In genomic region chr1:111605553-111605952, GRCh38 we compare ENCODE assay signal across 10 cellular contexts. TPM values are rescaled to one million over a fixed set of nuclear protein-coding genes. Genes with fewer than 3 reads are reported as not detected.
DNase-seq lines count a peak whose midpoint lies in the region; ATAC-seq and TF ChIP-seq lines count a peak whose summit lies in the region.
"Had no signal": no experiment of that assay in that cellular context is flagged by ENCODE, and none has a peak within 500 bp of the region (broad histone marks: within the 10 kb centered on the region; RNA-seq: fewer than 3 reads in every experiment).

No MANE protein-coding gene starts in this region.

- H3K9me3 ChIP-seq in thymus (ENCODE audit: control insufficient read depth), result no peaks in the 10 kb centered on the region
- H3K9me3 ChIP-seq in A673 (ENCODE audit: low read depth, low read length, poor library complexity, severe bottlenecking), result no peaks in the 10 kb centered on the region
- H3K9me3 ChIP-seq: BE2C had no signal

- H3K4me3 ChIP-seq in thymus (ENCODE audit: low read length) (no peak overlapping the region), A673 (ENCODE audit: low read depth, low read length, poor library complexity, severe bottlenecking) (no peak overlapping the region)
- H3K4me3 ChIP-seq: dorsolateral prefrontal cortex had no signal

- TF ChIP-seq CTCF in A673 (conservative IDR thresholded peaks at IDR 0.05; ENCODE audit: low read depth, low read length), result no peak

- H3K36me3 ChIP-seq in thymus (ENCODE audit: control insufficient read depth, insufficient read depth) (no peaks in the 10 kb centered on the region), A673 (ENCODE audit: insufficient read depth, low read length, poor library complexity, severe bottlenecking) (no peaks in the 10 kb centered on the region)
- H3K36me3 ChIP-seq: BE2C had no signal

- BruUV-seq in A673 (replicated peaks; lab: Mats Ljungman, UMichigan), result no TSS peak

- intact Hi-C loops in activated T-helper 1 cell treated with anti-CD3 and anti-CD28 coated beads, Interleukin-12 subunit alpha, Interleukin-12 subunit beta, Interleukin-2, Interleukin-4 antibody, amounts not matched to agents 30 ng/mL and 10 ng/mL and 1 ng/mL, durations not matched to agents 14 hours and 24 hours and 36 hours (cut with micrococcal nuclease), result no loop called here
- intact Hi-C loops in A673 (cut with micrococcal nuclease; ENCODE audit: unreplicated experiment), result no loop called here

- H3K36me3 Mint-ChIP-seq in activated T-cell treated with anti-CD3 and anti-CD28 coated beads, Interleukin-2, amount 50 U/mL, for 72 hours (ENCODE audit: insufficient read depth in 2 of 2), result peaks cover 2% of the 10 kb centered on the region in 2 donors
- H3K36me3 Mint-ChIP-seq in activated T-helper 1 cell treated with anti-CD3 and anti-CD28 coated beads, Interleukin-12 subunit alpha, Interleukin-12 subunit beta, Interleukin-2, Interleukin-4 antibody, amounts not matched to agents 30 ng/mL and 10 ng/mL and 1 ng/mL, durations not matched to agents 14 hours and 24 hours and 36 hours (ENCODE audit: low read depth), result peaks cover 31% of the 10 kb centered on the region
- no peaks in the 10 kb centered on the region for H3K36me3 Mint-ChIP-seq in immature natural killer cell

- H3K27ac Mint-ChIP-seq in activated T-cell treated with anti-CD3 and anti-CD28 coated beads, Interleukin-2, amount 50 U/mL, for 72 hours, result peak overlapping the region; percentile 90
- H3K27ac Mint-ChIP-seq in activated T-helper 1 cell treated with anti-CD3 and anti-CD28 coated beads, Interleukin-12 subunit alpha, Interleukin-12 subunit beta, Interleukin-2, Interleukin-4 antibody, amounts not matched to agents 30 ng/mL and 10 ng/mL and 1 ng/mL, durations not matched to agents 14 hours and 24 hours and 36 hours, result peak overlapping the region; percentile 80
- peak overlapping the region in 5 of 6 donors; percentile 58 to 96 (median 84) for H3K27ac Mint-ChIP-seq in immature natural killer cell

- peaks cover 61% of the 10 kb centered on the region for H3K4me1 Mint-ChIP-seq in activated T-cell treated with anti-CD3 and anti-CD28 coated beads, Interleukin-2, amount 50 U/mL, for 72 hours (ENCODE audit: low read depth)
- peaks cover 69% of the 10 kb centered on the region for H3K4me1 Mint-ChIP-seq in activated T-helper 1 cell treated with anti-CD3 and anti-CD28 coated beads, Interleukin-12 subunit alpha, Interleukin-12 subunit beta, Interleukin-2, Interleukin-4 antibody, amounts not matched to agents 30 ng/mL and 10 ng/mL and 1 ng/mL, durations not matched to agents 14 hours and 24 hours and 36 hours (ENCODE audit: low read depth)
- peaks cover 44 to 61% of the 10 kb centered on the region in 2 donors for H3K4me1 Mint-ChIP-seq in immature natural killer cell

- H3K4me1 ChIP-seq in thymus (ENCODE audit: control insufficient read depth, insufficient read depth, low read length) (peaks cover 5% of the 10 kb centered on the region), A673 (ENCODE audit: insufficient read depth, low read length, poor library complexity, severe bottlenecking) (no peaks in the 10 kb centered on the region)
- H3K4me1 ChIP-seq: BE2C had no signal

- H3K9me3 Mint-ChIP-seq in activated T-cell treated with anti-CD3 and anti-CD28 coated beads, Interleukin-2, amount 50 U/mL, for 72 hours, result no peaks in the 10 kb centered on the region
- no peaks in the 10 kb centered on the region for H3K9me3 Mint-ChIP-seq in activated T-helper 1 cell treated with anti-CD3 and anti-CD28 coated beads, Interleukin-12 subunit alpha, Interleukin-12 subunit beta, Interleukin-2, Interleukin-4 antibody, amounts not matched to agents 30 ng/mL and 10 ng/mL and 1 ng/mL, durations not matched to agents 14 hours and 24 hours and 36 hours
- no peaks in the 10 kb centered on the region for H3K9me3 Mint-ChIP-seq in immature natural killer cell

- H3K27me3 Mint-ChIP-seq in activated T-cell treated with anti-CD3 and anti-CD28 coated beads, Interleukin-2, amount 50 U/mL, for 72 hours (ENCODE audit: low read depth), result no peaks in the 10 kb centered on the region
- H3K27me3 Mint-ChIP-seq in activated T-helper 1 cell treated with anti-CD3 and anti-CD28 coated beads, Interleukin-12 subunit alpha, Interleukin-12 subunit beta, Interleukin-2, Interleukin-4 antibody, amounts not matched to agents 30 ng/mL and 10 ng/mL and 1 ng/mL, durations not matched to agents 14 hours and 24 hours and 36 hours (ENCODE audit: insufficient read depth), result no peaks in the 10 kb centered on the region
- no peaks in the 10 kb centered on the region for H3K27me3 Mint-ChIP-seq in immature natural killer cell (ENCODE audit: low read depth in 3 of 3)

- no peak for ATAC-seq in activated T-cell treated with anti-CD3 and anti-CD28 coated beads, Interleukin-2, amount 50 U/mL, for 72 hours (replicated peaks in 1 of 2)
- no peak for ATAC-seq in HG03175 (IDR thresholded peaks at IDR 0.05; ENCODE audit: unreplicated experiment)

- POLR2A ChIA-PET in A673 (lab: Charles Lee; ENCODE audit: low non-redundant PET), result no interaction called here

- H3K27me3 ChIP-seq in thymus (ENCODE audit: control insufficient read depth, insufficient read depth), result no peaks in the 10 kb centered on the region
- H3K27me3 ChIP-seq in A673 (replicated peaks; ENCODE audit: insufficient read depth, low read depth, low read length, poor library complexity), result no peaks in the 10 kb centered on the region
- H3K27me3 ChIP-seq: BE2C, dorsolateral prefrontal cortex had no signal

- H3K27ac ChIP-seq in thymus (ENCODE audit: low read depth) (peak overlapping the region; percentile 52), A673 (ENCODE audit: low read depth, low read length, poor library complexity, severe bottlenecking) (no peak overlapping the region)

- DNase-seq in activated T-cell treated with anti-CD3 and anti-CD28 coated beads, Interleukin-2, amount 50 U/mL, for 72 hours, result no peak
- DNase-seq in activated T-cell treated with anti-CD3 and anti-CD28 coated beads, Interleukin-2, amount 50 U/mL, for 48 hours, result no peak
- no peak for DNase-seq in activated T-helper 1 cell treated with anti-CD3 and anti-CD28 coated beads, Interleukin-12 subunit alpha, Interleukin-12 subunit beta, Interleukin-2, Interleukin-4 antibody, amounts not matched to agents 30 ng/mL and 10 ng/mL and 1 ng/mL, durations not matched to agents 14 hours and 24 hours and 36 hours (ENCODE audit: low spot score)
- DNase-seq in immature natural killer cell, result no peak
- DNase-seq in A673 (ENCODE audit: low spot score), result no peak
- no peak for DNase-seq in NCI-H2196 treated with DMSO at 0.1 percent for 48 hours (lab: John Stamatoyannopoulos, UW; ENCODE audit: unreplicated experiment)
- DNase-seq: BE2C had no signal

- peak overlapping the region in 1 of 2 donors; percentile 17 for H3K4me3 Mint-ChIP-seq in activated T-cell treated with anti-CD3 and anti-CD28 coated beads, Interleukin-2, amount 50 U/mL, for 72 hours
- no peak overlapping the region for H3K4me3 Mint-ChIP-seq in activated T-helper 1 cell treated with anti-CD3 and anti-CD28 coated beads, Interleukin-12 subunit alpha, Interleukin-12 subunit beta, Interleukin-2, Interleukin-4 antibody, amounts not matched to agents 30 ng/mL and 10 ng/mL and 1 ng/mL, durations not matched to agents 14 hours and 24 hours and 36 hours
- peak overlapping the region in 1 of 5 donors; percentile 18 for H3K4me3 Mint-ChIP-seq in immature natural killer cell

- CTCF ChIA-PET in A673 (lab: Charles Lee), result no interaction called here

RNA-seq across cellular contexts. Expression of gene RAP1A, which starts 14.0 kb away (rescaled TPM):
- 100 to 1,000 TPM; 216 TPM for total RNA-seq in activated T-cell treated with anti-CD3 and anti-CD28 coated beads, Interleukin-2, amount 50 U/mL, for 72 hours
- total RNA-seq in activated T-helper 1 cell treated with anti-CD3 and anti-CD28 coated beads, Interleukin-12 subunit alpha, Interleukin-12 subunit beta, Interleukin-2, Interleukin-4 antibody, amounts not matched to agents 30 ng/mL and 10 ng/mL and 1 ng/mL, durations not matched to agents 14 hours and 24 hours and 36 hours, result 326 and 348 TPM in 2 replicates
- polyA plus RNA-seq in immature natural killer cell, result 10 to 100 TPM; 45.6 to 67.3 (median 61.1) TPM
- polyA plus RNA-seq in thymus, result 123 TPM
- 50.9 and 52.8 TPM in 2 replicates for total RNA-seq in A673 (2021)
